ENCODE assay signal across 8 cellular contexts in the genomic region with DNA sequence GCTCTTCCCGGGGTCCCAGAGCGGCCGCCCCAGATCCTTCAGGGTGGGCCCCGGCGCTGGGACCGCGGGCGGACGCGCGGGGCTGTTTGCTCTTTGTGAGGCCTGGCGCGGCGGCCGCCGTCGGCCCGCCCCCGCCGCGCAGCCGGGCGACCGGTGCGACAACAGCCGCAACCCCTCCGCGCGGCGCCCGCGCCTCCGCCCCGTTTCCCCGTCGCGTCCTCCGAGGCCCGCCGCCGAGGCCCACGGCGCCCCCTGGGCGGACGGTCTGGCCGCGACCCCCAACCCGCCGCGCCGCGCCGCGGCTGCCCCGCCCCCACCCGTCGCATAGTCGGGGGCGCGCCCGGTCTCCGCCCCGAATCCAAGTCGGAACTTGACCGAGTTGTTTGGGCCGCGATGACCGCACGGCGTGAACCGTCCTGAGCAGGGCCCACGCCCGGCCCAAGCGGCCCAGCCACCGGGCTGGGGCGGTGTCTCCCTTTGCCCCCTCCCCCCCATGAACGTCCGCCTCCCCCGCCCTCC. TPM values are rescaled to one million over a fixed set of nuclear protein-coding genes. Genes with fewer than 3 reads are reported as not detected.
A peak's percentile ranks its signal among the peaks of the same experiment; 100 is the strongest.
DNase-seq lines count a peak whose midpoint lies in the region; ATAC-seq and TF ChIP-seq lines count a peak whose summit lies in the region.

No MANE protein-coding gene starts in this region.

- no peak overlapping the region for H2AK5ac ChIP-seq in mesendoderm (ENCODE audit: low read length)

- H3K9ac ChIP-seq in BLaER1 treated with 17β-estradiol and CSF1 and Interleukin-3, amounts not matched to agents 10 nM and 100 nM, result peak overlapping the region; percentile 98 to 100 (median 100)
- peak overlapping the region; percentile 80 for H3K9ac ChIP-seq in mesendoderm (ENCODE audit: low read length)

- no peak overlapping the region for H4K8ac ChIP-seq in mesendoderm (ENCODE audit: low read depth, low read length)

- H3K23ac ChIP-seq in mesendoderm (ENCODE audit: low read length), result no peak overlapping the region

- peak overlapping the region; percentile 58; the same call in 1 of the 2 replicates for H2AFZ ChIP-seq in OCI-LY7 (ENCODE audit: low read length)

- no peak for TF ChIP-seq POLR2A in tibial nerve (IDR thresholded peaks at IDR 0.05)

- H3K56ac ChIP-seq in mesendoderm (ENCODE audit: low read length), result peak overlapping the region; percentile 89

- POLR2A ChIA-PET in OCI-LY7 (lab: Charles Lee), result interaction anchor here (0.6 to 5.2 kb wide), 9 partner anchors 11 to 521 kb away, joined by 3 to 33 read pairs (median 6); no protein-coding TSS in a partner anchor

- no TSS peak for BruUV-seq in OCI-LY7 (replicated peaks; lab: Mats Ljungman, UMichigan)

- H2BK120ac ChIP-seq in mesendoderm (ENCODE audit: low read depth, low read length), result peak overlapping the region; percentile 29

- H3K4ac ChIP-seq in mesendoderm (ENCODE audit: low read depth, low read length), result peak overlapping the region; percentile 89

- no CpG with 5 or more reads among the region's 79 CpGs for WGBS in mesendoderm (ENCODE audit: extremely low coverage, insufficient coverage, low lambda C conversion rate)
- 1% methylated on average over 17 to 53 of the region's 79 CpGs for WGBS in tibial nerve, 2 donors

- peak overlapping the region; percentile 56 for H2BK5ac ChIP-seq in mesendoderm (ENCODE audit: low read length)

- peak overlapping the region; percentile 28 to 93 (median 86); a peak in 19 of 22 replicates for H3K4me2 ChIP-seq in BLaER1 treated with 17β-estradiol and CSF1 and Interleukin-3, amounts not matched to agents 10 nM and 100 nM
- peak overlapping the region; percentile 99 for H3K4me2 ChIP-seq in OCI-LY7 (ENCODE audit: low read length)
- no peak overlapping the region for H3K4me2 ChIP-seq in mesendoderm (ENCODE audit: low read length)

- H4K20me1 ChIP-seq in BLaER1 treated with 17β-estradiol and CSF1 and Interleukin-3, amounts not matched to agents 10 nM and 100 nM, result peaks cover 0 to 46% (median 32%) of the 10 kb centered on the region in 11 experiments; a peak in 12 of 22 replicates
- H4K20me1 ChIP-seq in OCI-LY7 (ENCODE audit: insufficient read depth, low read length), result no peaks in the 10 kb centered on the region; the same call in 1 of the 2 replicates

- TF ChIP-seq CTCF in OCI-LY7 (conservative IDR thresholded peaks at IDR 0.05; ENCODE audit: low read length) (no peak), tibial nerve (IDR thresholded peaks at IDR 0.05) (no peak)

- no peak for TF ChIP-seq EP300 in tibial nerve (IDR thresholded peaks at IDR 0.05)

- H3K36me3 ChIP-seq in BLaER1 treated with 17β-estradiol and CSF1 and Interleukin-3, amounts not matched to agents 10 nM and 100 nM, result peaks cover 9 to 38% (median 26%) of the 10 kb centered on the region in 11 experiments; a peak in 20 of 22 replicates
- H3K36me3 ChIP-seq in OCI-LY7 (ENCODE audit: insufficient read depth, low read length) (peaks cover 9% of the 10 kb centered on the region), mesendoderm (ENCODE audit: control insufficient read depth, insufficient read depth, low read length) (no peaks in the 10 kb centered on the region), tibial nerve (no peaks in the 10 kb centered on the region)

- CTCF ChIA-PET in OCI-LY7 (lab: Charles Lee; ENCODE audit: unreplicated experiment), result interaction anchor here (1.1 to 1.3 kb wide), 2 partner anchors 9 to 546 kb away, joined by 3 read pairs; no protein-coding TSS in a partner anchor

- intact Hi-C loops in OCI-LY7 (cut with micrococcal nuclease; ENCODE audit: unreplicated experiment), result loop anchor here (5.0 kb wide), 2 partner anchors 190 to 1110 kb away; no protein-coding TSS in a partner anchor

- H3K27ac ChIP-seq in BLaER1 treated with 17β-estradiol and CSF1 and Interleukin-3, amounts not matched to agents 10 nM and 100 nM, result peak overlapping the region; percentile 99 to 100 (median 100)
- peak overlapping the region; percentile 92 for H3K27ac ChIP-seq in OCI-LY7 (ENCODE audit: low read depth, low read length, poor library complexity, severe bottlenecking)
- H3K27ac ChIP-seq in caudate nucleus (ENCODE audit: low read depth, low read length), result peak overlapping the region; percentile 94
- peak overlapping the region; percentile 95 for H3K27ac ChIP-seq in mesendoderm (ENCODE audit: low read depth, low read length)
- peak overlapping the region; percentile 92 to 100 (median 99) for H3K27ac ChIP-seq in tibial nerve

- no peaks in the 10 kb centered on the region for H3K9me3 ChIP-seq in BLaER1 treated with 17β-estradiol and CSF1 and Interleukin-3, amounts not matched to agents 10 nM and 100 nM (replicated peaks in 1 of 11)
- H3K9me3 ChIP-seq in OCI-LY7 (ENCODE audit: low read length) (no peaks in the 10 kb centered on the region), tibial nerve (no peaks in the 10 kb centered on the region)

- no peak overlapping the region for H4K5ac ChIP-seq in mesendoderm (ENCODE audit: low read length)

- H3K4me1 ChIP-seq in BLaER1 treated with 17β-estradiol and CSF1 and Interleukin-3, amounts not matched to agents 10 nM and 100 nM, result peaks cover 37 to 50% (median 44%) of the 10 kb centered on the region in 10 experiments
- H3K4me1 ChIP-seq in OCI-LY7 (ENCODE audit: insufficient read depth, low read length, poor library complexity, severe bottlenecking), result peaks cover 49% of the 10 kb centered on the region
- H3K4me1 ChIP-seq in mesendoderm (ENCODE audit: control insufficient read depth, low read depth, low read length), result peaks cover 16% of the 10 kb centered on the region
- peaks cover 0 to 49% (median 33%) of the 10 kb centered on the region in 4 donors for H3K4me1 ChIP-seq in tibial nerve

- H2BK15ac ChIP-seq in mesendoderm (replicated peaks; ENCODE audit: low read depth), result no peak overlapping the region

- H3K4me3 ChIP-seq in BLaER1 treated with 17β-estradiol and CSF1 and Interleukin-3, amounts not matched to agents 10 nM and 100 nM, result peak overlapping the region; percentile 92 to 100 (median 99)
- H3K4me3 ChIP-seq in OCI-LY7 (ENCODE audit: low read depth, low read length, poor library complexity, severe bottlenecking) (peak overlapping the region; percentile 72), mesendoderm (ENCODE audit: low read length) (peak overlapping the region; percentile 67), tibial nerve (peak overlapping the region; percentile 74 to 98 (median 88))

- in situ Hi-C loops in KBM-7 (cut with MboI; ENCODE audit: low pct_unique_long_range_greater_than_20kb, low sequenced_read_pairs), result no loop called here

- H3K18ac ChIP-seq in mesendoderm (ENCODE audit: low read length), result peak overlapping the region; percentile 99

- H3K27me3 ChIP-seq in BLaER1 treated with 17β-estradiol and CSF1 and Interleukin-3, amounts not matched to agents 10 nM and 100 nM, result no peaks in the 10 kb centered on the region
- no peaks in the 10 kb centered on the region for H3K27me3 ChIP-seq in mesendoderm (ENCODE audit: insufficient read depth, low read length, poor library complexity)
- H3K27me3 ChIP-seq in tibial nerve, result no peaks in the 10 kb centered on the region

- DNase-seq in OCI-LY7 (ENCODE audit: low spot score) (no peak), caudate nucleus (lab: John Stamatoyannopoulos, UW) (peak in 6 of 61 donors; percentile 17 to 66 (median 49)), mesendoderm (no peak), tibial nerve (ENCODE audit: low spot score in 2 of 2) (no peak), KBM-7 (no peak), UCSD-AML1 (lab: John Stamatoyannopoulos, UW; ENCODE audit: unreplicated experiment) (no peak)

- H3K79me2 ChIP-seq in OCI-LY7 (ENCODE audit: insufficient read depth, low read depth, low read length) (peaks cover 34% of the 10 kb centered on the region; the same call in 1 of the 2 replicates), mesendoderm (ENCODE audit: control insufficient read depth, insufficient read depth, low read length) (peaks cover 3% of the 10 kb centered on the region)

- no peaks in the 10 kb centered on the region for H3K9me2 ChIP-seq in OCI-LY7 (ENCODE audit: insufficient read depth, low read length)

- no peaks in the 10 kb centered on the region for H3K79me1 ChIP-seq in mesendoderm (ENCODE audit: low read length)

- ATAC-seq in GM21447 (IDR thresholded peaks at IDR 0.05; ENCODE audit: unreplicated experiment), result peak; percentile 3

RNA-seq across cellular contexts. Expression of a gene that starts 0.4 kb away (rescaled TPM):
- total RNA-seq in OCI-LY7 (2014; rRNA removed; shearing (Covaris generic)), result 37.9 and 38.9 TPM in 2 replicates
- total RNA-seq in OCI-LY7 (2022) (52.1 and 66.4 TPM in 2 replicates), tibial nerve (10 to 100 TPM; 53.4 to 94.2 (median 71.4) TPM)
- 34.5 TPM for polyA plus RNA-seq in mesendoderm (2013, experiment 1 of 2)
- 34.1 TPM for polyA plus RNA-seq in mesendoderm (2013, experiment 2 of 2)
